Comparison of ENCODE assay signal across 9 cellular contexts in genomic region chr6:42137192-42137753, GRCh38. TPM values are rescaled to one million over a fixed set of nuclear protein-coding genes. Genes with fewer than 3 reads are reported as not detected.
DNase-seq lines count a peak whose midpoint lies in the region; ATAC-seq and TF ChIP-seq lines count a peak whose summit lies in the region.
"Had no signal": no experiment of that assay in that cellular context is flagged by ENCODE, and none has a peak within 500 bp of the region (broad histone marks: within the 10 kb centered on the region; RNA-seq: fewer than 3 reads in every experiment).

No MANE protein-coding gene starts in this region.

- H3K9me2 ChIP-seq in GM23248 (ENCODE audit: insufficient read depth) (no peaks in the 10 kb centered on the region), SK-N-SH (no peaks in the 10 kb centered on the region)

- H3K4me3 Mint-ChIP-seq in progenitor cell of endocrine pancreas (ENCODE audit: low read depth): peak overlapping the region; percentile 9
- H3K4me3 Mint-ChIP-seq: activated CD4-positive, alpha-beta T cell treated with anti-CD3 and anti-CD28 coated beads, Interleukin-2, amount 10 ng/mL, durations not matched to agents 7 days and 5 days had no signal

- H3K4me3 ChIP-seq in GM23248: peak overlapping the region; percentile 35
- H3K4me3 ChIP-seq in SK-N-SH (ENCODE audit: low read depth in 2 of 2, low read length in 1 of 2): no peak overlapping the region

- DNase-seq in GM23248 (no peak), SK-N-SH (peak; percentile 63), foreskin keratinocyte (no peak), progenitor cell of endocrine pancreas (ENCODE audit: low spot score, unreplicated experiment) (no peak), SIG-M5 treated with dmso at 0.1 percent for 504 hours (lab: John Stamatoyannopoulos, UW; ENCODE audit: unreplicated experiment) (no peak), activated T-cell treated with anti-CD3 and anti-CD28 coated beads for 4 hours (no peak)
- DNase-seq: activated CD4-positive, alpha-beta T cell treated with anti-CD3 and anti-CD28 coated beads, Interleukin-2, amount 10 ng/mL, durations not matched to agents 7 days and 5 days had no signal

- H3K36me3 ChIP-seq in GM23248 (ENCODE audit: low read depth) (no peaks in the 10 kb centered on the region), SK-N-SH (replicated peaks in 1 of 2; ENCODE audit: control insufficient read depth in 1 of 2, insufficient read depth in 2 of 2, low read length in 1 of 2) (no peaks in the 10 kb centered on the region)

- H4K20me1 ChIP-seq in GM23248 (ENCODE audit: insufficient read depth) (no peaks in the 10 kb centered on the region), SK-N-SH (ENCODE audit: insufficient read depth) (no peaks in the 10 kb centered on the region)

- peak overlapping the region; percentile 58 for H3K4me2 ChIP-seq in GM23248 (ENCODE audit: unreplicated experiment)
- peak overlapping the region; percentile 52 for H3K4me2 ChIP-seq in SK-N-SH

- TF ChIP-seq CTCF in SK-N-SH (IDR thresholded peaks at IDR 0.05): no peak
- no peak for TF ChIP-seq CTCF in foreskin keratinocyte (conservative IDR thresholded peaks at IDR 0.05)
- no peak for TF ChIP-seq CTCF in progenitor cell of endocrine pancreas (IDR thresholded peaks at IDR 0.05; ENCODE audit: unreplicated experiment)

- CTCF ChIA-PET in SK-N-SH (lab: Yijun Ruan, JAX): interaction anchor here (0.6 to 1.6 kb wide), 15 partner anchors 10 to 81 kb away, joined by 3 to 7 read pairs (median 3); a partner anchor contains a TSS

- H3K27me3 Mint-ChIP-seq in progenitor cell of endocrine pancreas: no peaks in the 10 kb centered on the region

- H3K27me3 ChIP-seq in GM23248 (replicated peaks; ENCODE audit: insufficient read depth): no peaks in the 10 kb centered on the region
- H3K27me3 ChIP-seq in SK-N-SH (ENCODE audit: insufficient read depth): no peaks in the 10 kb centered on the region
- H3K27me3 ChIP-seq in foreskin keratinocyte: no peaks in the 10 kb centered on the region

- H3F3A ChIP-seq in GM23248 (ENCODE audit: insufficient read depth) (peaks cover 22% of the 10 kb centered on the region), SK-N-SH (replicated peaks; ENCODE audit: insufficient read depth) (no peaks in the 10 kb centered on the region)

- H2AFZ ChIP-seq in GM23248: no peak overlapping the region
- peak overlapping the region; percentile 88; the same call in 1 of the 2 replicates for H2AFZ ChIP-seq in SK-N-SH (ENCODE audit: low read depth)

- H3K4me1 Mint-ChIP-seq in progenitor cell of endocrine pancreas (ENCODE audit: low read depth): peaks cover 34% of the 10 kb centered on the region

- H3K27ac ChIP-seq in GM23248 (peak overlapping the region; percentile 54), SK-N-SH (ENCODE audit: low read depth in 2 of 2, low read length in 1 of 2) (peak overlapping the region; percentile 52 to 69), foreskin keratinocyte (peak overlapping the region; percentile 86)

- in situ Hi-C loops in GM23248 (cut with MboI): no loop called here

- peak overlapping the region; percentile 98 for H3K27ac Mint-ChIP-seq in progenitor cell of endocrine pancreas
- H3K27ac Mint-ChIP-seq: activated CD4-positive, alpha-beta T cell treated with anti-CD3 and anti-CD28 coated beads, Interleukin-2, amount 10 ng/mL, durations not matched to agents 7 days and 5 days had no signal

- ATAC-seq in foreskin keratinocyte: peak; percentile 42
- no peak for ATAC-seq in GM21367 (IDR thresholded peaks at IDR 0.05; ENCODE audit: unreplicated experiment)
- no peak for ATAC-seq in HG03135 (IDR thresholded peaks at IDR 0.05; ENCODE audit: unreplicated experiment)

- H3K36me3 Mint-ChIP-seq in progenitor cell of endocrine pancreas (ENCODE audit: insufficient read depth): no peaks in the 10 kb centered on the region

- H3K79me2 ChIP-seq in GM23248 (ENCODE audit: insufficient read depth) (peaks cover 15% of the 10 kb centered on the region; the same call in 1 of the 2 replicates), SK-N-SH (ENCODE audit: insufficient read depth) (no peaks in the 10 kb centered on the region)

- TF ChIP-seq EP300 in SK-N-SH (IDR thresholded peaks at IDR 0.05; ENCODE audit: borderline replicate concordance in 1 of 2, low read depth in 1 of 2, low read length in 1 of 2): no peak

- 80 to 88% methylated on average over 7 of the region's 7 CpGs for WGBS in GM23248 (ENCODE audit: low coverage in 1 of 2, low lambda C conversion rate in 2 of 2, missing lambda C conversion rate in 2 of 2), 2 experiments
- 79% methylated on average over 5 of the region's 7 CpGs for WGBS in SK-N-SH (ENCODE audit: low lambda C conversion rate)

- H3K4me1 ChIP-seq in GM23248 (ENCODE audit: insufficient read depth) (peaks cover 35% of the 10 kb centered on the region), SK-N-SH (ENCODE audit: control insufficient read depth in 1 of 2, insufficient read depth in 2 of 2, low read depth in 1 of 2, low read length in 1 of 2) (peaks cover 19 to 37% of the 10 kb centered on the region in 2 experiments; a peak in 3 of 4 replicates), foreskin keratinocyte (peaks cover 25% of the 10 kb centered on the region)

- POLR2A ChIA-PET in SK-N-SH (lab: Yijun Ruan, JAX): no interaction called here

- no peak for TF ChIP-seq RAD21 in SK-N-SH (IDR thresholded peaks at IDR 0.05; ENCODE audit: low read length)

- no peaks in the 10 kb centered on the region for H3K9me3 Mint-ChIP-seq in progenitor cell of endocrine pancreas (ENCODE audit: low read depth)
- H3K9me3 Mint-ChIP-seq: activated CD4-positive, alpha-beta T cell treated with anti-CD3 and anti-CD28 coated beads, Interleukin-2, amount 10 ng/mL, durations not matched to agents 7 days and 5 days had no signal

- H3K9me3 ChIP-seq in GM23248 (ENCODE audit: low read depth) (no peaks in the 10 kb centered on the region), SK-N-SH (no peaks in the 10 kb centered on the region)

- H3K9ac ChIP-seq in GM23248: peak overlapping the region; percentile 49
- peak overlapping the region; percentile 32; the same call in 1 of the 2 replicates for H3K9ac ChIP-seq in SK-N-SH

TF ChIP-seq in SK-N-SH, 30 proteins besides CTCF, POLR2A, EP300 and RAD21:
- TF ChIP-seq RFX5 (IDR thresholded peaks at IDR 0.05; ENCODE audit: low read length): no peak
- no peak for TF ChIP-seq TCF12 (IDR thresholded peaks at IDR 0.05)
- no peak for TF ChIP-seq EZH2phosphoT487 (IDR thresholded peaks at IDR 0.05; ENCODE audit: borderline replicate concordance, low read depth)
- no peak for TF ChIP-seq ZBTB33 (IDR thresholded peaks at IDR 0.05; ENCODE audit: borderline replicate concordance, low read depth)
- peak; percentile 27 for TF ChIP-seq CHD2 (IDR thresholded peaks at IDR 0.05; ENCODE audit: low read length, partially characterized antibody)

RNA-seq across cellular contexts. Expression of gene C6orf132, which starts 5.1 kb away (rescaled TPM):
- total RNA-seq in GM23248 (2014; rRNA removed; shearing (Covaris generic)): 4.2 and 5.2 TPM in 2 replicates
- 2.8 and 3.2 TPM in 2 replicates for polyA plus RNA-seq in GM23248 (2016; fragmentation: Nextera tagmentation; extraction: Ambion mirVana)
- not detected in 2 replicates for polyA plus RNA-seq in SK-N-SH (2012; rRNA removed)
- not detected in 2 replicates for polyA plus RNA-seq in SK-N-SH (2012; cell fraction: cytosol; rRNA removed)
- not detected in 2 replicates for polyA plus RNA-seq in SK-N-SH (2012; cell fraction: nucleus; rRNA removed)
- 21.3 and 22.1 TPM in 2 replicates for total RNA-seq in foreskin keratinocyte
- polyA plus RNA-seq in foreskin keratinocyte: 20.2 and 28.7 TPM in 2 replicates
- 11.8 and 14.5 TPM in 2 replicates for total RNA-seq in progenitor cell of endocrine pancreas

RNA-seq across cellular contexts. Expression of gene GUCA1A, which starts 35.9 kb away (rescaled TPM):
- total RNA-seq in GM23248 (2014; rRNA removed; shearing (Covaris generic)): not detected in 2 replicates
- polyA plus RNA-seq in GM23248 (2016; fragmentation: Nextera tagmentation; extraction: Ambion mirVana): not detected in 2 replicates
- polyA plus RNA-seq in SK-N-SH (2012; rRNA removed): 0.77 and 0.88 TPM in 2 replicates
- polyA plus RNA-seq in SK-N-SH (2012; cell fraction: cytosol; rRNA removed): 0.68 and 1.3 TPM in 2 replicates
- 0.29 and 0.39 TPM in 2 replicates for polyA plus RNA-seq in SK-N-SH (2012; cell fraction: nucleus; rRNA removed)
- total RNA-seq in foreskin keratinocyte: 0.10 TPM in 1 of 2 replicates, not detected in the other
- polyA plus RNA-seq in foreskin keratinocyte: 0.04 and 0.16 TPM in 2 replicates
- 0.84 and 1.2 TPM in 2 replicates for total RNA-seq in progenitor cell of endocrine pancreas
- total RNA-seq: activated CD4-positive, alpha-beta T cell treated with anti-CD3 and anti-CD28 coated beads, Interleukin-2, amount 10 ng/mL, durations not matched to agents 7 days and 5 days had no signal

RNA-seq across cellular contexts. Expression of gene GUCA1B, which starts 57.5 kb away (rescaled TPM):
- 0.22 and 1.3 TPM in 2 replicates for total RNA-seq in GM23248 (2014; rRNA removed; shearing (Covaris generic))
- polyA plus RNA-seq in GM23248 (2016; fragmentation: Nextera tagmentation; extraction: Ambion mirVana) (not detected in 2 replicates), SK-N-SH (2012; rRNA removed) (1.0 and 1.2 TPM in 2 replicates), foreskin keratinocyte (0.12 and 0.33 TPM in 2 replicates)
- polyA plus RNA-seq in SK-N-SH (2012; cell fraction: cytosol; rRNA removed): 0.51 and 0.79 TPM in 2 replicates
- polyA plus RNA-seq in SK-N-SH (2012; cell fraction: nucleus; rRNA removed): 2.2 and 2.4 TPM in 2 replicates
- total RNA-seq in foreskin keratinocyte (0.35 and 0.44 TPM in 2 replicates), progenitor cell of endocrine pancreas (1.3 and 1.4 TPM in 2 replicates)
